ENCODE assay signal across 1 cellular context in the genomic region with DNA sequence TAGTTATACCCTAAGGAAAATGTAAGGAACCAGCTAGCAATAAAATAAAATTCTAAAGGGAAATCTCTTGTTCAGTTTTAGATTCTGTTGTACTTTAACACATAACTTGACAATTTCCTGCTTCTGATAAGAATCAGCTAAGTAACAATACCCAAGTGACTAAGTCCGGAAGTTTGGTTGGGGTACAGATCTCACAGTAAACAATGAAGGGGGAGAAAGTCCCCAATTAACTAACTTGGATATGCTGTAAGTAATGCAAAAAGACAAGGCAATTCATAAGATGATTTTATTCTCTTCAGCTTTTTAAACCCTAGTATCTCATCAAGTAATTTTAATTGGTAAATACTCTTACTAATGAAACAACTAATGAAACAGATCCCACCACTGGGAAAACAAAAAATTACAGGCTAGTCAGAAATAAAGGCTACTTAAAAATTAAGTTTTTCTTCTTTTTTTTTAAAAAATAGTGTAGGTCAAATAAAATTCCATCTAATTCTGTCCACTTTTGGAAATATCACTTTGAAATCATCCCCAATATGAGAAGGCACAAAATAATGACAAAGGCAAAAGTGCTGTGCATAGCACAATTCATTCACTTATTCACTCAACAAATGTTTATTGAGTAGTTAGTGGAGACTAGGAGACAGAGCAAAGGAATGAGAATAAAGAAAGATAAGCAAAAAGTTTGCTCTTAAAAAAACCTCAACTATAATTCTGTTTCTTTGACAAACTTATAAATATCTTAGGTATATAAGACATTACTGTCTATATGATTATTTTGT.
TF ChIP-seq lines count a peak whose summit lies in the region.

No MANE protein-coding gene starts in this region.

TF ChIP-seq in K562, 482 proteins besides CTCF, POLR2A, EP300 and RAD21:
- TF ChIP-seq, protein P1, sequence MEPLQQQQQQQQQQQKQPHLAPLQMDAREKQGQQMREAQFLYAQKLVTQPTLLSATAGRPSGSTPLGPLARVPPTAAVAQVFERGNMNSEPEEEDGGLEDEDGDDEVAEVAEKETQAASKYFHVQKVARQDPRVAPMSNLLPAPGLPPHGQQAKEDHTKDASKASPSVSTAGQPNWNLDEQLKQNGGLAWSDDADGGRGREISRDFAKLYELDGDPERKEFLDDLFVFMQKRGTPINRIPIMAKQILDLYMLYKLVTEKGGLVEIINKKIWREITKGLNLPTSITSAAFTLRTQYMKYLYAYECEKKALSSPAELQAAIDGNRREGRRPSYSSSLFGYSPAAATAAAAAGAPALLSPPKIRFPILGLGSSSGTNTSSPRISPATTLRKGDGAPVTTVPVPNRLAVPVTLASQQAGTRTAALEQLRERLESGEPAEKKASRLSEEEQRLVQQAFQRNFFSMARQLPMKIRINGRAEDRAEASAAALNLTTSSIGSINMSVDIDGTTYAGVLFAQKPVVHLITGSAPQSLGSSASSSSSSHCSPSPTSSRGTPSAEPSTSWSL (CRISPR knock-in tag; IDR thresholded peaks at IDR 0.05; ENCODE audit: borderline replicate concordance): no peak
- TF ChIP-seq, protein P2, sequence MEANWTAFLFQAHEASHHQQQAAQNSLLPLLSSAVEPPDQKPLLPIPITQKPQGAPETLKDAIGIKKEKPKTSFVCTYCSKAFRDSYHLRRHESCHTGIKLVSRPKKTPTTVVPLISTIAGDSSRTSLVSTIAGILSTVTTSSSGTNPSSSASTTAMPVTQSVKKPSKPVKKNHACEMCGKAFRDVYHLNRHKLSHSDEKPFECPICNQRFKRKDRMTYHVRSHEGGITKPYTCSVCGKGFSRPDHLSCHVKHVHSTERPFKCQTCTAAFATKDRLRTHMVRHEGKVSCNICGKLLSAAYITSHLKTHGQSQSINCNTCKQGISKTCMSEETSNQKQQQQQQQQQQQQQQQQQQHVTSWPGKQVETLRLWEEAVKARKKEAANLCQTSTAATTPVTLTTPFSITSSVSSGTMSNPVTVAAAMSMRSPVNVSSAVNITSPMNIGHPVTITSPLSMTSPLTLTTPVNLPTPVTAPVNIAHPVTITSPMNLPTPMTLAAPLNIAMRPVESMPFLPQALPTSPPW (CRISPR knock-in tag; IDR thresholded peaks at IDR 0.05): peak; percentile 20; the same call in 1 of the 2 replicates
- TF ChIP-seq JUND (IDR thresholded peaks at IDR 0.05; ENCODE audit: borderline replicate concordance, low read depth, low read length) (peak; percentile 13; the same call in 1 of the 2 replicates), JUND (tag; IDR thresholded peaks at IDR 0.05; ENCODE audit: borderline replicate concordance, low read depth, low read length) (no peak), TAF15 (IDR thresholded peaks at IDR 0.05; ENCODE audit: low read depth, low read length) (no peak), CBX3 (IDR thresholded peaks at IDR 0.05; ENCODE audit: borderline replicate concordance in 1 of 2, low read length in 2 of 2) (no peak), ZNF316 (IDR thresholded peaks at IDR 0.05) (peak; percentile 55), SMARCA4 (IDR thresholded peaks at IDR 0.05) (0 out of 2 replicates have a peak, but pooled peaks have one; percentile 11), TGIF2 (CRISPR knock-in tag; IDR thresholded peaks at IDR 0.05) (no peak), KDM2B (CRISPR knock-in tag; IDR thresholded peaks at IDR 0.05) (no peak), ZFP1 (CRISPR knock-in tag; IDR thresholded peaks at IDR 0.05) (no peak), ETV1 (tag; conservative IDR thresholded peaks at IDR 0.05; ENCODE audit: low read depth) (peak; percentile 66), MEIS2 (IDR thresholded peaks at IDR 0.05; ENCODE audit: partially characterized antibody) (no peak), TAF7 (tag; IDR thresholded peaks at IDR 0.05) (no peak), ZNF695 (CRISPR knock-in tag; IDR thresholded peaks at IDR 0.05) (no peak), HDAC2 (IDR thresholded peaks at IDR 0.05) (no peak), ARID1B (IDR thresholded peaks at IDR 0.05) (peak; percentile 23; the same call in 1 of the 2 replicates), ZNF184 (CRISPR knock-in tag; IDR thresholded peaks at IDR 0.05) (no peak), CHD2 (IDR thresholded peaks at IDR 0.05; ENCODE audit: low read depth, low read length) (no peak), SMAD1 (IDR thresholded peaks at IDR 0.05; ENCODE audit: low read depth, low read length, partially characterized antibody) (no peak), FOSL1 (tag; conservative IDR thresholded peaks at IDR 0.05) (peak; percentile 37), KLF6 (CRISPR knock-in tag; IDR thresholded peaks at IDR 0.05; ENCODE audit: borderline replicate concordance) (no peak), SOX6 (IDR thresholded peaks at IDR 0.05) (peak; percentile 71), GATA2 (CRISPR knock-in tag; IDR thresholded peaks at IDR 0.05) (no peak), NCOA4 (IDR thresholded peaks at IDR 0.05; ENCODE audit: partially characterized antibody) (no peak), EGR1 (conservative IDR thresholded peaks at IDR 0.05) (no peak), SRSF1 (IDR thresholded peaks at IDR 0.05; ENCODE audit: low read depth, low read length) (no peak), MTF1 (CRISPR knock-in tag; IDR thresholded peaks at IDR 0.05; ENCODE audit: borderline replicate concordance) (no peak), SMAD4 (CRISPR knock-in tag; conservative IDR thresholded peaks at IDR 0.05) (no peak), SAP30 (IDR thresholded peaks at IDR 0.05; ENCODE audit: borderline replicate concordance, insufficient read depth, low read depth, low read length, poor library complexity, severe bottlenecking) (no peak), HDGF (IDR thresholded peaks at IDR 0.05) (no peak), DPF2 (IDR thresholded peaks at IDR 0.05) (peak; percentile 36; the same call in 1 of the 2 replicates), HMG20B (CRISPR knock-in tag; IDR thresholded peaks at IDR 0.05) (no peak)
- TF ChIP-seq, protein P3, sequence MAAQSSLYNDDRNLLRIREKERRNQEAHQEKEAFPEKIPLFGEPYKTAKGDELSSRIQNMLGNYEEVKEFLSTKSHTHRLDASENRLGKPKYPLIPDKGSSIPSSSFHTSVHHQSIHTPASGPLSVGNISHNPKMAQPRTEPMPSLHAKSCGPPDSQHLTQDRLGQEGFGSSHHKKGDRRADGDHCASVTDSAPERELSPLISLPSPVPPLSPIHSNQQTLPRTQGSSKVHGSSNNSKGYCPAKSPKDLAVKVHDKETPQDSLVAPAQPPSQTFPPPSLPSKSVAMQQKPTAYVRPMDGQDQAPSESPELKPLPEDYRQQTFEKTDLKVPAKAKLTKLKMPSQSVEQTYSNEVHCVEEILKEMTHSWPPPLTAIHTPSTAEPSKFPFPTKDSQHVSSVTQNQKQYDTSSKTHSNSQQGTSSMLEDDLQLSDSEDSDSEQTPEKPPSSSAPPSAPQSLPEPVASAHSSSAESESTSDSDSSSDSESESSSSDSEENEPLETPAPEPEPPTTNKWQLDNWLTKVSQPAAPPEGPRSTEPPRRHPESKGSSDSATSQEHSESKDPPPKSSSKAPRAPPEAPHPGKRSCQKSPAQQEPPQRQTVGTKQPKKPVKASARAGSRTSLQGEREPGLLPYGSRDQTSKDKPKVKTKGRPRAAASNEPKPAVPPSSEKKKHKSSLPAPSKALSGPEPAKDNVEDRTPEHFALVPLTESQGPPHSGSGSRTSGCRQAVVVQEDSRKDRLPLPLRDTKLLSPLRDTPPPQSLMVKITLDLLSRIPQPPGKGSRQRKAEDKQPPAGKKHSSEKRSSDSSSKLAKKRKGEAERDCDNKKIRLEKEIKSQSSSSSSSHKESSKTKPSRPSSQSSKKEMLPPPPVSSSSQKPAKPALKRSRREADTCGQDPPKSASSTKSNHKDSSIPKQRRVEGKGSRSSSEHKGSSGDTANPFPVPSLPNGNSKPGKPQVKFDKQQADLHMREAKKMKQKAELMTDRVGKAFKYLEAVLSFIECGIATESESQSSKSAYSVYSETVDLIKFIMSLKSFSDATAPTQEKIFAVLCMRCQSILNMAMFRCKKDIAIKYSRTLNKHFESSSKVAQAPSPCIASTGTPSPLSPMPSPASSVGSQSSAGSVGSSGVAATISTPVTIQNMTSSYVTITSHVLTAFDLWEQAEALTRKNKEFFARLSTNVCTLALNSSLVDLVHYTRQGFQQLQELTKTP (IDR thresholded peaks at IDR 0.05; ENCODE audit: low read depth in 1 of 2, partially characterized antibody in 2 of 2): no peak
- TF ChIP-seq, protein P4, sequence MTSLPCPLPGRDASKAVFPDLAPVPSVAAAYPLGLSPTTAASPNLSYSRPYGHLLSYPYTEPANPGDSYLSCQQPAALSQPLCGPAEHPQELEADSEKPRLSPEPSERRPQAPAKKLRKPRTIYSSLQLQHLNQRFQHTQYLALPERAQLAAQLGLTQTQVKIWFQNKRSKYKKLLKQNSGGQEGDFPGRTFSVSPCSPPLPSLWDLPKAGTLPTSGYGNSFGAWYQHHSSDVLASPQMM (CRISPR knock-in tag; IDR thresholded peaks at IDR 0.05): no peak
- TF ChIP-seq, protein P5, sequence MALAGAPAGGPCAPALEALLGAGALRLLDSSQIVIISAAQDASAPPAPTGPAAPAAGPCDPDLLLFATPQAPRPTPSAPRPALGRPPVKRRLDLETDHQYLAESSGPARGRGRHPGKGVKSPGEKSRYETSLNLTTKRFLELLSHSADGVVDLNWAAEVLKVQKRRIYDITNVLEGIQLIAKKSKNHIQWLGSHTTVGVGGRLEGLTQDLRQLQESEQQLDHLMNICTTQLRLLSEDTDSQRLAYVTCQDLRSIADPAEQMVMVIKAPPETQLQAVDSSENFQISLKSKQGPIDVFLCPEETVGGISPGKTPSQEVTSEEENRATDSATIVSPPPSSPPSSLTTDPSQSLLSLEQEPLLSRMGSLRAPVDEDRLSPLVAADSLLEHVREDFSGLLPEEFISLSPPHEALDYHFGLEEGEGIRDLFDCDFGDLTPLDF (CRISPR knock-in tag; IDR thresholded peaks at IDR 0.05): no peak
- TF ChIP-seq, protein P6, sequence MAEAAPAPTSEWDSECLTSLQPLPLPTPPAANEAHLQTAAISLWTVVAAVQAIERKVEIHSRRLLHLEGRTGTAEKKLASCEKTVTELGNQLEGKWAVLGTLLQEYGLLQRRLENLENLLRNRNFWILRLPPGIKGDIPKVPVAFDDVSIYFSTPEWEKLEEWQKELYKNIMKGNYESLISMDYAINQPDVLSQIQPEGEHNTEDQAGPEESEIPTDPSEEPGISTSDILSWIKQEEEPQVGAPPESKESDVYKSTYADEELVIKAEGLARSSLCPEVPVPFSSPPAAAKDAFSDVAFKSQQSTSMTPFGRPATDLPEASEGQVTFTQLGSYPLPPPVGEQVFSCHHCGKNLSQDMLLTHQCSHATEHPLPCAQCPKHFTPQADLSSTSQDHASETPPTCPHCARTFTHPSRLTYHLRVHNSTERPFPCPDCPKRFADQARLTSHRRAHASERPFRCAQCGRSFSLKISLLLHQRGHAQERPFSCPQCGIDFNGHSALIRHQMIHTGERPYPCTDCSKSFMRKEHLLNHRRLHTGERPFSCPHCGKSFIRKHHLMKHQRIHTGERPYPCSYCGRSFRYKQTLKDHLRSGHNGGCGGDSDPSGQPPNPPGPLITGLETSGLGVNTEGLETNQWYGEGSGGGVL (CRISPR knock-in tag; IDR thresholded peaks at IDR 0.05): no peak
- TF ChIP-seq, protein P7, sequence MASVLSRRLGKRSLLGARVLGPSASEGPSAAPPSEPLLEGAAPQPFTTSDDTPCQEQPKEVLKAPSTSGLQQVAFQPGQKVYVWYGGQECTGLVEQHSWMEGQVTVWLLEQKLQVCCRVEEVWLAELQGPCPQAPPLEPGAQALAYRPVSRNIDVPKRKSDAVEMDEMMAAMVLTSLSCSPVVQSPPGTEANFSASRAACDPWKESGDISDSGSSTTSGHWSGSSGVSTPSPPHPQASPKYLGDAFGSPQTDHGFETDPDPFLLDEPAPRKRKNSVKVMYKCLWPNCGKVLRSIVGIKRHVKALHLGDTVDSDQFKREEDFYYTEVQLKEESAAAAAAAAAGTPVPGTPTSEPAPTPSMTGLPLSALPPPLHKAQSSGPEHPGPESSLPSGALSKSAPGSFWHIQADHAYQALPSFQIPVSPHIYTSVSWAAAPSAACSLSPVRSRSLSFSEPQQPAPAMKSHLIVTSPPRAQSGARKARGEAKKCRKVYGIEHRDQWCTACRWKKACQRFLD (CRISPR knock-in tag; IDR thresholded peaks at IDR 0.05): no peak
